ENCODE assay signal across 15 cellular contexts in genomic region chr14:86003998-86004397, GRCh38.
DNase-seq lines count a peak whose midpoint lies in the region; ATAC-seq and TF ChIP-seq lines count a peak whose summit lies in the region.
"Had no signal": no experiment of that assay in that cellular context is flagged by ENCODE, and none has a peak within 500 bp of the region (broad histone marks: within the 10 kb centered on the region; RNA-seq: fewer than 3 reads in every experiment).

No MANE protein-coding gene starts in this region.

- DNase-seq in activated T-cell treated with anti-CD3 and anti-CD28 coated beads for 48 hours (ENCODE audit: low read depth) (peak; percentile 0), HuH-7.5 (ENCODE audit: low spot score) (peak; percentile 7), choroid plexus epithelial cell (ENCODE audit: low read depth) (peak; percentile 89)
- no peak for DNase-seq in activated T-cell treated with anti-CD3 and anti-CD28 coated beads, Interleukin-2, amount 50 U/mL, for 24 hours
- no peak for DNase-seq in stimulated activated effector memory CD8-positive, alpha-beta T cell treated with anti-CD3 and anti-CD28 coated beads, Interleukin-12 subunit alpha, Interleukin-12 subunit beta, amount 100 ng/mL, for 72 hours (ENCODE audit: low spot score in 2 of 2)
- DNase-seq: amniotic stem cell; CD8-positive, alpha-beta T cell; H7; natural killer cell; NCI-H1092 treated with DMSO at 0.1 percent for 48 hours had no signal

- no peaks in the 10 kb centered on the region for H3K27me3 Mint-ChIP-seq in activated T-cell treated with anti-CD3 and anti-CD28 coated beads, Interleukin-2, amount 50 U/mL, for 24 hours
- H3K27me3 Mint-ChIP-seq: IgD-negative memory B cell, memory B cell had no signal

- H3K4me1 Mint-ChIP-seq in activated T-cell treated with anti-CD3 and anti-CD28 coated beads, Interleukin-2, amount 50 U/mL, for 24 hours (ENCODE audit: low read depth): peaks cover 2% of the 10 kb centered on the region
- no peaks in the 10 kb centered on the region for H3K4me1 Mint-ChIP-seq in stimulated activated effector memory CD8-positive, alpha-beta T cell treated with anti-CD3 and anti-CD28 coated beads, Interleukin-12 subunit alpha, Interleukin-12 subunit beta, amount 100 ng/mL, for 72 hours
- H3K4me1 Mint-ChIP-seq: IgD-negative memory B cell, memory B cell, natural killer cell had no signal

- no peak overlapping the region for H3K4me3 Mint-ChIP-seq in activated T-cell treated with anti-CD3 and anti-CD28 coated beads, Interleukin-2, amount 50 U/mL, for 24 hours
- no peak overlapping the region for H3K4me3 Mint-ChIP-seq in stimulated activated effector memory CD8-positive, alpha-beta T cell treated with anti-CD3 and anti-CD28 coated beads, Interleukin-12 subunit alpha, Interleukin-12 subunit beta, amount 100 ng/mL, for 72 hours
- H3K4me3 Mint-ChIP-seq: CD8-positive, alpha-beta T cell; IgD-negative memory B cell; memory B cell; natural killer cell had no signal

- H3K36me3 Mint-ChIP-seq in activated T-cell treated with anti-CD3 and anti-CD28 coated beads, Interleukin-2, amount 50 U/mL, for 24 hours (ENCODE audit: low read depth): peaks cover 16% of the 10 kb centered on the region
- H3K36me3 Mint-ChIP-seq in stimulated activated effector memory CD8-positive, alpha-beta T cell treated with anti-CD3 and anti-CD28 coated beads, Interleukin-12 subunit alpha, Interleukin-12 subunit beta, amount 100 ng/mL, for 72 hours: no peaks in the 10 kb centered on the region
- H3K36me3 Mint-ChIP-seq: IgD-negative memory B cell, natural killer cell had no signal

- TF ChIP-seq CTCF in choroid plexus epithelial cell (conservative IDR thresholded peaks at IDR 0.05; ENCODE audit: low read depth, low read length): no peak

- peak; percentile 65 for ATAC-seq in stimulated activated effector memory CD8-positive, alpha-beta T cell treated with anti-CD3 and anti-CD28 coated beads, Interleukin-12 subunit alpha, Interleukin-12 subunit beta, amount 100 ng/mL, for 72 hours
- no peak for ATAC-seq in activated CD4-positive, CD25-positive, alpha-beta regulatory T cell treated with anti-CD3 and anti-CD28 coated beads, Interleukin-2, amount 50 U/mL, for 24 hours
- ATAC-seq in HG03571 (IDR thresholded peaks at IDR 0.05; ENCODE audit: unreplicated experiment) (no peak), HG02840 (IDR thresholded peaks at IDR 0.05; ENCODE audit: low FRiP score, unreplicated experiment) (no peak)
- ATAC-seq: CD8-positive, alpha-beta T cell; natural killer cell had no signal

- H3K4me3 ChIP-seq in choroid plexus epithelial cell (ENCODE audit: low read depth, low read length): no peak overlapping the region

- no peak overlapping the region for H3K27ac Mint-ChIP-seq in activated T-cell treated with anti-CD3 and anti-CD28 coated beads, Interleukin-2, amount 50 U/mL, for 24 hours
- H3K27ac Mint-ChIP-seq in stimulated activated effector memory CD8-positive, alpha-beta T cell treated with anti-CD3 and anti-CD28 coated beads, Interleukin-12 subunit alpha, Interleukin-12 subunit beta, amount 100 ng/mL, for 72 hours: no peak overlapping the region
- H3K27ac Mint-ChIP-seq: CD8-positive, alpha-beta T cell; IgD-negative memory B cell; memory B cell; natural killer cell had no signal

- H3K9me3 Mint-ChIP-seq in activated T-cell treated with anti-CD3 and anti-CD28 coated beads, Interleukin-2, amount 50 U/mL, for 24 hours: no peaks in the 10 kb centered on the region
- H3K9me3 Mint-ChIP-seq in stimulated activated effector memory CD8-positive, alpha-beta T cell treated with anti-CD3 and anti-CD28 coated beads, Interleukin-12 subunit alpha, Interleukin-12 subunit beta, amount 100 ng/mL, for 72 hours: no peaks in the 10 kb centered on the region
- H3K9me3 Mint-ChIP-seq: CD8-positive, alpha-beta T cell; memory B cell; natural killer cell had no signal

Comparison
In these comparisons a context has a peak if more than half of its experiments do, and no peak if none do; other contexts are left out.
1. DNase-seq: peak in activated T-cell treated with anti-CD3 and anti-CD28 coated beads for 48 hours (single experiment), HuH-7.5 (single experiment) and choroid plexus epithelial cell (single experiment); none in activated T-cell treated with anti-CD3 and anti-CD28 coated beads, Interleukin-2, amount 50 U/mL, for 24 hours (single experiment) and stimulated activated effector memory CD8-positive, alpha-beta T cell treated with anti-CD3 and anti-CD28 coated beads, Interleukin-12 subunit alpha, Interleukin-12 subunit beta, amount 100 ng/mL, for 72 hours (0 of 2).